31 cellular contexts compared by ENCODE assay signal in the genomic region with DNA sequence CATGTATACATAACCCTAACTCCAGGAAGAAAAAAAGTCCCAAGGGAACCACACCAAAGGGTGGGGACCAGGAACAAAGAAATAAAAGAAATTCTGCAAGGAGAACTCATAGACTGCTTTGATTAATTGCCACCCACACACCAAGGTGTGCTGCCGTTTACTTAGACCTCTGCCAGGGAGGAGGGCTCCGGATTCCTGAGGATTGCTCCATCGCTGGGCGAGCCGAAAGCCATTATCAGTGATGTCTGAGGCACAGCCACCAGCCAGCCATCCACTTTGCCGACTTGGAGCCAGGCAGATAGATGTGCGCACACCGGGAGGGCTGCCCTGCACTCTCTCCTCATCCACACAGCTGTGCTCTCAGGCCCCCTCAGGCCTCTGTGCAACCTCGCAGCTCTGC.
A peak's percentile ranks its signal among the peaks of the same experiment; 100 is the strongest.
DNase-seq lines count a peak whose midpoint lies in the region; ATAC-seq, FAIRE-seq and TF ChIP-seq lines count a peak whose summit lies in the region.
"Had no signal": no experiment of that assay in that cellular context is flagged by ENCODE, and none has a peak within 500 bp of the region (broad histone marks: within the 10 kb centered on the region; RNA-seq: fewer than 3 reads in every experiment).

No MANE protein-coding gene starts in this region.

- H3K79me2 ChIP-seq in keratinocyte (ENCODE audit: control insufficient read depth, insufficient read depth, low read length) = no peaks in the 10 kb centered on the region

- H3K9me3 Mint-ChIP-seq in CD8-positive, alpha-beta memory T cell = no peaks in the 10 kb centered on the region
- H3K9me3 Mint-ChIP-seq: activated T-helper 2 cell treated with anti-CD3 and anti-CD28 coated beads, Interferon-gamma antibody, Interleukin-2, Interleukin-4, amounts not matched to agents 10 μg/mL and 5 μg/mL and 100 μg/mL, durations not matched to agents 14 hours and 24 hours and 36 hours; naive thymus-derived CD4-positive, alpha-beta T cell had no signal

- H3K4me3 ChIP-seq in body of pancreas (no peak overlapping the region), keratinocyte (ENCODE audit: control insufficient read depth in 2 of 3, extremely low read depth in 1 of 3, insufficient read depth in 2 of 3, low read depth in 1 of 3, low read length in 3 of 3) (peak overlapping the region in 2 of 3 experiments; percentile 16 to 50), stomach (no peak overlapping the region), H7 (ENCODE audit: insufficient read depth, low read depth, low read length) (no peak overlapping the region)
- H3K4me3 ChIP-seq in CD8-positive, alpha-beta memory T cell (ENCODE audit: low read length) = no peak overlapping the region
- H3K4me3 ChIP-seq: heart left ventricle, Peyer's patch, SJCRH30, upper lobe of right lung had no signal

- H3K27ac ChIP-seq in body of pancreas (no peak overlapping the region), keratinocyte (ENCODE audit: control insufficient read depth, insufficient read depth, low read length) (peak overlapping the region; percentile 46), stomach (peak overlapping the region; percentile 7 to 78 (median 49))
- H3K27ac ChIP-seq in CD8-positive, alpha-beta memory T cell (ENCODE audit: low read depth, low read length) = no peak overlapping the region
- H3K27ac ChIP-seq: brain microvascular endothelial cell, heart left ventricle, Peyer's patch, SJCRH30, upper lobe of right lung, VCaP had no signal

- no peaks in the 10 kb centered on the region for H3K4me1 Mint-ChIP-seq in CD8-positive, alpha-beta memory T cell
- H3K4me1 Mint-ChIP-seq: activated CD4-positive, alpha-beta T cell treated with anti-CD3 and anti-CD28 coated beads for 36 hours; CD4-positive, CD25-positive, alpha-beta regulatory T cell; stimulated activated effector memory CD8-positive, alpha-beta T cell treated with anti-CD3 and anti-CD28 coated beads, Interleukin-12 subunit alpha, Interleukin-12 subunit beta, amount 100 ng/mL, for 72 hours had no signal

- H2AFZ ChIP-seq in keratinocyte (ENCODE audit: control insufficient read depth, low read length) = peak overlapping the region; percentile 47

- peak overlapping the region; percentile 36 for H3K9ac ChIP-seq in keratinocyte (ENCODE audit: control insufficient read depth, extremely low read depth, insufficient read depth, low read length)

- CTCF ChIA-PET in CD8-positive, alpha-beta memory T cell (lab: Charles Lee) = no interaction called here

- H3K27ac Mint-ChIP-seq in CD8-positive, alpha-beta memory T cell = no peak overlapping the region
- H3K27ac Mint-ChIP-seq: activated CD4-positive, alpha-beta T cell treated with anti-CD3 and anti-CD28 coated beads for 36 hours; activated CD8-positive, alpha-beta T cell treated with anti-CD3 and anti-CD28 coated beads, Interleukin-2, amount 10 ng/mL, durations not matched to agents 7 days and 5 days; activated T-helper 2 cell treated with anti-CD3 and anti-CD28 coated beads, Interferon-gamma antibody, Interleukin-2, Interleukin-4, amounts not matched to agents 10 μg/mL and 5 μg/mL and 100 μg/mL, durations not matched to agents 14 hours and 24 hours and 36 hours; CD4-positive, CD25-positive, alpha-beta regulatory T cell; naive thymus-derived CD4-positive, alpha-beta T cell; progenitor cell of endocrine pancreas; stimulated activated effector memory CD8-positive, alpha-beta T cell treated with anti-CD3 and anti-CD28 coated beads, Interleukin-12 subunit alpha, Interleukin-12 subunit beta, amount 100 ng/mL, for 72 hours had no signal

- H3K4me1 ChIP-seq in body of pancreas (peaks cover 6% of the 10 kb centered on the region), keratinocyte (ENCODE audit: control insufficient read depth, extremely low read depth, insufficient read depth, low read length) (peaks cover 33% of the 10 kb centered on the region), stomach (peaks cover 8 to 23% (median 11%) of the 10 kb centered on the region in 4 donors)
- no peaks in the 10 kb centered on the region for H3K4me1 ChIP-seq in CD8-positive, alpha-beta memory T cell (ENCODE audit: insufficient read depth, low read length)
- H3K4me1 ChIP-seq: heart left ventricle, Peyer's patch, SJCRH30, upper lobe of right lung had no signal

- H3K36me3 Mint-ChIP-seq in CD8-positive, alpha-beta memory T cell = no peaks in the 10 kb centered on the region
- H3K36me3 Mint-ChIP-seq: CD4-positive, CD25-positive, alpha-beta regulatory T cell; naive thymus-derived CD4-positive, alpha-beta T cell; stimulated activated effector memory CD8-positive, alpha-beta T cell treated with anti-CD3 and anti-CD28 coated beads, Interleukin-12 subunit alpha, Interleukin-12 subunit beta, amount 100 ng/mL, for 72 hours had no signal

- intact Hi-C loops in body of pancreas (cut with DNase I) (no loop called here), stomach (cut with DNase I; ENCODE audit: low total_unique reads) (no loop called here)

- dilution Hi-C loops in keratinocyte (cut with MboI; ENCODE audit: extremely low pct_ligation_motif_present, low sequenced_read_pairs) = no loop called here

- peaks cover 7 to 39% of the 10 kb centered on the region in 2 donors for H3K27me3 Mint-ChIP-seq in CD8-positive, alpha-beta memory T cell

- no peak for FAIRE-seq in keratinocyte (lab: Jason Lieb, UNC)
- FAIRE-seq: H54 had no signal

- H3K9me3 ChIP-seq in body of pancreas (no peaks in the 10 kb centered on the region), keratinocyte (ENCODE audit: control insufficient read depth, low read depth, low read length) (no peaks in the 10 kb centered on the region), stomach (no peaks in the 10 kb centered on the region)
- H3K9me3 ChIP-seq in CD8-positive, alpha-beta memory T cell (ENCODE audit: low read length) = no peaks in the 10 kb centered on the region
- H3K9me3 ChIP-seq: heart left ventricle, Peyer's patch, SJCRH30, upper lobe of right lung had no signal

- peak overlapping the region; percentile 80 for H3K4me2 ChIP-seq in keratinocyte (ENCODE audit: control insufficient read depth, extremely low read depth, insufficient read depth, low read depth, low read length)

- POLR2A ChIA-PET in CD8-positive, alpha-beta memory T cell (lab: Charles Lee) = no interaction called here

- ATAC-seq in body of pancreas (peak; percentile 63), GM19467 (IDR thresholded peaks at IDR 0.05; ENCODE audit: unreplicated experiment) (no peak)
- ATAC-seq: activated CD4-positive, alpha-beta T cell treated with anti-CD3 and anti-CD28 coated beads for 36 hours; activated CD8-positive, alpha-beta T cell treated with anti-CD3 and anti-CD28 coated beads, Interleukin-2, amount 10 ng/mL, durations not matched to agents 7 days and 5 days; heart left ventricle; left ventricle myocardium superior; naive thymus-derived CD4-positive, alpha-beta T cell; stimulated activated effector memory CD8-positive, alpha-beta T cell treated with anti-CD3 and anti-CD28 coated beads, Interleukin-12 subunit alpha, Interleukin-12 subunit beta, amount 100 ng/mL, for 72 hours had no signal

- no peak overlapping the region for H3K4me3 Mint-ChIP-seq in CD8-positive, alpha-beta memory T cell
- H3K4me3 Mint-ChIP-seq: activated CD4-positive, alpha-beta T cell treated with anti-CD3 and anti-CD28 coated beads for 36 hours; activated CD8-positive, alpha-beta T cell treated with anti-CD3 and anti-CD28 coated beads, Interleukin-2, amount 10 ng/mL, durations not matched to agents 7 days and 5 days; CD4-positive, CD25-positive, alpha-beta regulatory T cell; naive thymus-derived CD4-positive, alpha-beta T cell; stimulated activated effector memory CD8-positive, alpha-beta T cell treated with anti-CD3 and anti-CD28 coated beads, Interleukin-12 subunit alpha, Interleukin-12 subunit beta, amount 100 ng/mL, for 72 hours had no signal

- no peaks in the 10 kb centered on the region for H3K9me1 ChIP-seq in keratinocyte (ENCODE audit: control insufficient read depth, extremely low read depth, insufficient read depth, low read length)

- DNase-seq in HPDE6-E6E7 (ENCODE audit: extremely low spot score) = peak; percentile 35
- peak in 2 of 4 donors; percentile 32 to 43 for DNase-seq in body of pancreas
- peak; percentile 26 for DNase-seq in keratinocyte (ENCODE audit: low read depth, low spot score)
- DNase-seq in stomach = peak; percentile 58
- no peak for DNase-seq in H7
- no peak for DNase-seq in CD8-positive, alpha-beta memory T cell
- DNase-seq: activated CD4-positive, alpha-beta T cell treated with anti-CD3 and anti-CD28 coated beads for 36 hours; activated CD8-positive, alpha-beta T cell treated with anti-CD3 and anti-CD28 coated beads, Interleukin-2, amount 10 ng/mL, durations not matched to agents 7 days and 5 days; activated naive CD4-positive, alpha-beta T cell treated with anti-CD3 and anti-CD28 coated beads, Interleukin-2, amount 50 U/mL, for 16 hours; AML-193; brain microvascular endothelial cell; CD4-positive, CD25-positive, alpha-beta regulatory T cell; heart left ventricle; IMR-90; islet precursor cell; left ventricle myocardium superior; naive thymus-derived CD4-positive, alpha-beta T cell; NCI-H1048; NCI-H1694; NCI-H446; NCI-H774; Peyer's patch; SJCRH30; T1000; upper lobe of right lung had no signal

- TF ChIP-seq POLR2A in body of pancreas (IDR thresholded peaks at IDR 0.05) (no peak), stomach (IDR thresholded peaks at IDR 0.05) (no peak)

- TF ChIP-seq CTCF in body of pancreas (IDR thresholded peaks at IDR 0.05) (no peak), keratinocyte (optimal IDR thresholded peaks at IDR 0.05 in 1 of 3, IDR thresholded peaks at IDR 0.05 in 1 of 3, conservative IDR thresholded peaks at IDR 0.05 in 1 of 3; ENCODE audit: extremely low read depth in 1 of 3, insufficient read depth in 2 of 3, low read length in 3 of 3) (no peak), stomach (IDR thresholded peaks at IDR 0.05) (no peak)

- H4K20me1 ChIP-seq in keratinocyte (ENCODE audit: control insufficient read depth, extremely low read depth, insufficient read depth, low read length) = no peaks in the 10 kb centered on the region

- no peaks in the 10 kb centered on the region for H3K36me3 ChIP-seq in body of pancreas (replicated peaks in 1 of 2; ENCODE audit: insufficient read depth in 1 of 2, low read depth in 2 of 2)
- H3K36me3 ChIP-seq in keratinocyte (ENCODE audit: control insufficient read depth in 2 of 2, extremely low read depth in 1 of 2, insufficient read depth in 2 of 2, low read length in 2 of 2) = no peaks in the 10 kb centered on the region
- no peaks in the 10 kb centered on the region for H3K36me3 ChIP-seq in stomach
- no peaks in the 10 kb centered on the region for H3K36me3 ChIP-seq in H7 (replicated peaks; ENCODE audit: control insufficient read depth, insufficient read depth, low read length)
- no peaks in the 10 kb centered on the region for H3K36me3 ChIP-seq in CD8-positive, alpha-beta memory T cell (ENCODE audit: insufficient read depth, low read length)
- H3K36me3 ChIP-seq: brain microvascular endothelial cell, heart left ventricle, Peyer's patch, SJCRH30, upper lobe of right lung had no signal

- TF ChIP-seq EP300 in stomach (IDR thresholded peaks at IDR 0.05) = no peak

- H3K27me3 ChIP-seq in body of pancreas (no peaks in the 10 kb centered on the region), keratinocyte (ENCODE audit: control insufficient read depth, extremely low read depth, insufficient read depth, low read length) (peaks cover 4% of the 10 kb centered on the region), stomach (peaks cover 0 to 14% (median 0%) of the 10 kb centered on the region in 3 donors), H7 (ENCODE audit: control insufficient read depth, insufficient read depth, low read length) (no peaks in the 10 kb centered on the region; the same call in 1 of the 2 replicates)
- no peaks in the 10 kb centered on the region for H3K27me3 ChIP-seq in CD8-positive, alpha-beta memory T cell (ENCODE audit: insufficient read depth, low read length, poor library complexity, severe bottlenecking)
- H3K27me3 ChIP-seq: brain microvascular endothelial cell, Peyer's patch, SJCRH30, upper lobe of right lung had no signal

- WGBS in body of pancreas, 2 donors = 65 to 79% methylated on average over 9 of the region's 9 CpGs
- WGBS in stomach, 5 donors = 36 to 55% (median 46%) methylated on average over 9 of the region's 9 CpGs

Comparison
In these comparisons a context has a peak if more than half of its experiments do, and no peak if none do; other contexts are left out.
1. DNase-seq: peak in HPDE6-E6E7 (single experiment), keratinocyte (single experiment) and stomach (single experiment); none in H7 (single experiment) and CD8-positive, alpha-beta memory T cell (0 of 5).
2. H3K27ac ChIP-seq: peak in keratinocyte (single experiment) and stomach (5 of 5); none in body of pancreas (0 of 4) and CD8-positive, alpha-beta memory T cell (single experiment).
3. H3K4me3 ChIP-seq: peak in keratinocyte (2 of 3); none in body of pancreas (0 of 2), stomach (0 of 4), H7 (single experiment) and CD8-positive, alpha-beta memory T cell (single experiment).